Comparison of ENCODE assay signal across 20 cellular contexts in genomic region chr19:2527171-2527570, GRCh38. TPM values are rescaled to one million over a fixed set of nuclear protein-coding genes. Genes with fewer than 3 reads are reported as not detected.
DNase-seq lines count a peak whose midpoint lies in the region; ATAC-seq and TF ChIP-seq lines count a peak whose summit lies in the region.
"Had no signal": no experiment of that assay in that cellular context is flagged by ENCODE, and none has a peak within 500 bp of the region (broad histone marks: within the 10 kb centered on the region; RNA-seq: fewer than 3 reads in every experiment).

No MANE protein-coding gene starts in this region.

- H3K4me1 Mint-ChIP-seq in H9 (peaks cover 6 to 21% of the 10 kb centered on the region in 2 experiments; a peak in 3 of 4 replicates), activated B cell treated with CpG ODN at 0.5 μM for 24 hours (peaks cover 14% of the 10 kb centered on the region)

- H3K18ac ChIP-seq in H9 (ENCODE audit: insufficient read length, low read depth, low read length): no peak overlapping the region
- H3K18ac ChIP-seq in trophoblast cell (ENCODE audit: low read length): peak overlapping the region; percentile 90

- peaks cover 4% of the 10 kb centered on the region for H3K9me3 ChIP-seq in BLaER1
- H3K9me3 ChIP-seq in H9 (ENCODE audit: control insufficient read depth, low read depth, low read length): no peaks in the 10 kb centered on the region
- peaks cover 3% of the 10 kb centered on the region for H3K9me3 ChIP-seq in trophoblast cell (ENCODE audit: insufficient read depth, low read depth, low read length)
- H3K9me3 ChIP-seq in stomach: no peaks in the 10 kb centered on the region
- H3K9me3 ChIP-seq: Peyer's patch had no signal

- H4K5ac ChIP-seq in H9 (ENCODE audit: insufficient read length, low read depth, low read length): no peak overlapping the region

- no peak overlapping the region for H3T11ph ChIP-seq in H9 (ENCODE audit: low read length)

- H3K36me3 ChIP-seq in BLaER1 (peaks cover 7% of the 10 kb centered on the region; the same call in 1 of the 2 replicates), trophoblast cell (ENCODE audit: control insufficient read depth in 1 of 2, insufficient read depth in 2 of 2, low read length in 2 of 2) (peaks cover 0 to 3% of the 10 kb centered on the region in 2 experiments), stomach (no peaks in the 10 kb centered on the region)
- H3K36me3 ChIP-seq: Peyer's patch had no signal

- H4K12ac ChIP-seq in trophoblast cell (ENCODE audit: low read depth, low read length): no peak overlapping the region

- H2BK120ac ChIP-seq in H9 (ENCODE audit: low read depth, low read length, poor library complexity, severe bottlenecking) (no peak overlapping the region), trophoblast cell (ENCODE audit: insufficient read depth, low read length, poor library complexity) (peak overlapping the region; percentile 88)

- H3K56ac ChIP-seq in H9 (ENCODE audit: insufficient read length, low read depth, low read length): no peak overlapping the region

- no peak overlapping the region for H2AK5ac ChIP-seq in H9 (ENCODE audit: insufficient read length, low read length)
- peak overlapping the region; percentile 93 for H2AK5ac ChIP-seq in trophoblast cell (ENCODE audit: low read length)

- WGBS in H9 (ENCODE audit: extremely low coverage, insufficient read length, low lambda C conversion rate): no CpG with 5 or more reads among the region's 14 CpGs
- no CpG with 5 or more reads among the region's 14 CpGs for WGBS in trophoblast cell (ENCODE audit: extremely low coverage, insufficient coverage, insufficient read length)
- WGBS in stomach, 5 donors: 74 to 84% (median 81%) methylated on average over 11 to 14 of the region's 14 CpGs

- H2BK15ac ChIP-seq in H9 (ENCODE audit: low read depth, low read length): no peak overlapping the region

- H3K4me3 Mint-ChIP-seq in H9: no peak overlapping the region; a peak in 1 of 5 replicates
- no peak overlapping the region for H3K4me3 Mint-ChIP-seq in activated B cell treated with CpG ODN at 0.5 μM for 24 hours
- H3K4me3 Mint-ChIP-seq: CD8-positive, alpha-beta T cell had no signal

- ATAC-seq in activated B cell treated with CpG ODN at 0.5 μM for 24 hours (ENCODE audit: low read depth) (no peak), GM19452 (IDR thresholded peaks at IDR 0.05; ENCODE audit: unreplicated experiment) (no peak), GM18873 (IDR thresholded peaks at IDR 0.05; ENCODE audit: low FRiP score, unreplicated experiment) (no peak)
- ATAC-seq: CD8-positive, alpha-beta T cell had no signal

- H3K9me3 Mint-ChIP-seq in H9 (peaks cover 0 to 2% of the 10 kb centered on the region in 2 experiments; a peak in 1 of 5 replicates), activated B cell treated with CpG ODN at 0.5 μM for 24 hours (peaks cover under 1% of the 10 kb centered on the region)
- H3K9me3 Mint-ChIP-seq: CD8-positive, alpha-beta T cell had no signal

- no peaks in the 10 kb centered on the region for H3K23me2 ChIP-seq in H9 (ENCODE audit: insufficient read length, low read depth, low read length, poor library complexity, severe bottlenecking)

- no peak overlapping the region for H2AFZ ChIP-seq in H9 (ENCODE audit: low read length)
- H2AFZ ChIP-seq in trophoblast cell (ENCODE audit: insufficient read depth, low read length, poor library complexity): peak overlapping the region; percentile 30

- H3K79me2 ChIP-seq in H9 (ENCODE audit: insufficient read depth, low read length) (no peaks in the 10 kb centered on the region), trophoblast cell (ENCODE audit: control insufficient read depth, insufficient read depth, low read length, poor library complexity) (peaks cover 5% of the 10 kb centered on the region)

- H2BK12ac ChIP-seq in H9 (ENCODE audit: insufficient read length, low read depth, low read length): no peak overlapping the region
- peak overlapping the region; percentile 99 for H2BK12ac ChIP-seq in trophoblast cell (ENCODE audit: low read length)

- intact Hi-C loops in activated B cell treated with CpG ODN at 0.5 μM for 24 hours (cut with micrococcal nuclease): no loop called here
- intact Hi-C loops in stomach (cut with DNase I; ENCODE audit: low total_unique reads): no loop called here

- H4K91ac ChIP-seq in H9 (ENCODE audit: insufficient read length, low read depth, low read length) (no peak overlapping the region), trophoblast cell (ENCODE audit: low read depth, low read length) (peak overlapping the region; percentile 85)

- H2BK5ac ChIP-seq in H9 (ENCODE audit: insufficient read length, low read length) (no peak overlapping the region), trophoblast cell (ENCODE audit: low read depth, low read length, poor library complexity) (peak overlapping the region; percentile 63)

- CTCF ChIA-PET in activated B cell treated with CpG ODN at 0.5 μM for 24 hours (lab: Charles Lee): no interaction called here

- H3K9ac ChIP-seq in BLaER1: no peak overlapping the region
- H3K9ac ChIP-seq in H9 (ENCODE audit: extremely low read depth, insufficient read length, low read length): no peak overlapping the region
- no peak overlapping the region for H3K9ac ChIP-seq in trophoblast cell (ENCODE audit: low read length)

- POLR2A ChIA-PET in activated B cell treated with CpG ODN at 0.5 μM for 24 hours (lab: Charles Lee): no interaction called here

- no peaks in the 10 kb centered on the region for H3K36me3 Mint-ChIP-seq in H9 (ENCODE audit: insufficient read depth in 1 of 3, low read depth in 3 of 3)
- peaks cover 23% of the 10 kb centered on the region for H3K36me3 Mint-ChIP-seq in activated B cell treated with CpG ODN at 0.5 μM for 24 hours (ENCODE audit: low read depth)
- H3K36me3 Mint-ChIP-seq: CD8-positive, alpha-beta T cell had no signal

- TF ChIP-seq POLR2A in stomach (IDR thresholded peaks at IDR 0.05): no peak

- H3K27ac ChIP-seq in BLaER1: peak overlapping the region; percentile 30; the same call in 1 of the 2 replicates
- H3K27ac ChIP-seq in H9 (ENCODE audit: insufficient read length, low read depth, low read length): no peak overlapping the region
- peak overlapping the region; percentile 21 for H3K27ac ChIP-seq in trophoblast cell (ENCODE audit: low read depth, low read length)
- no peak overlapping the region for H3K27ac ChIP-seq in stomach
- H3K27ac ChIP-seq: Peyer's patch had no signal

- H3K79me1 ChIP-seq in H9 (ENCODE audit: insufficient read depth, low read depth, low read length, poor library complexity, severe bottlenecking) (no peaks in the 10 kb centered on the region), trophoblast cell (ENCODE audit: low read length) (peaks cover 36% of the 10 kb centered on the region)

- H4K8ac ChIP-seq in H9 (replicated peaks; ENCODE audit: insufficient read length, low read depth, low read length) (no peak overlapping the region), trophoblast cell (ENCODE audit: low read depth, low read length) (peak overlapping the region; percentile 81)

- peak overlapping the region in 2 of 3 experiments; percentile 44 to 69; a peak in 2 of 7 replicates for H3K27ac Mint-ChIP-seq in H9
- H3K27ac Mint-ChIP-seq in activated B cell treated with CpG ODN at 0.5 μM for 24 hours: peak overlapping the region; percentile 18
- H3K27ac Mint-ChIP-seq: CD8-positive, alpha-beta T cell had no signal

- H4K20me1 ChIP-seq in BLaER1 (peaks cover 63% of the 10 kb centered on the region), H9 (ENCODE audit: control insufficient read depth, insufficient read depth, insufficient read length) (peaks cover 4% of the 10 kb centered on the region)

- peaks cover 82% of the 10 kb centered on the region for H3K4me1 ChIP-seq in BLaER1
- H3K4me1 ChIP-seq in H9 (ENCODE audit: insufficient read depth, low read length): peaks cover 2% of the 10 kb centered on the region; the same call in 1 of the 2 replicates
- peaks cover 36 to 39% of the 10 kb centered on the region in 2 experiments for H3K4me1 ChIP-seq in trophoblast cell (ENCODE audit: control insufficient read depth in 1 of 2, insufficient read depth in 2 of 2, low read length in 2 of 2)
- peaks cover 4 to 27% (median 20%) of the 10 kb centered on the region in 4 donors for H3K4me1 ChIP-seq in stomach

- H3K27me3 ChIP-seq in BLaER1 (no peaks in the 10 kb centered on the region), H9 (ENCODE audit: insufficient read depth, low read length) (no peaks in the 10 kb centered on the region), trophoblast cell (ENCODE audit: insufficient read depth, low read length) (no peaks in the 10 kb centered on the region), stomach (no peaks in the 10 kb centered on the region)
- H3K27me3 ChIP-seq: Peyer's patch had no signal

- TF ChIP-seq CTCF in H9 (conservative IDR thresholded peaks at IDR 0.05) (no peak), activated B cell treated with CpG ODN at 0.5 μM for 24 hours (IDR thresholded peaks at IDR 0.05) (no peak), stomach (IDR thresholded peaks at IDR 0.05) (no peak)

- H3K14ac ChIP-seq in H9 (ENCODE audit: insufficient read depth, low read length) (no peak overlapping the region), trophoblast cell (ENCODE audit: low read length) (peak overlapping the region; percentile 80)

- H2BK20ac ChIP-seq in H9 (ENCODE audit: low read depth, low read length, poor library complexity, severe bottlenecking): no peak overlapping the region

- H3K27me3 Mint-ChIP-seq in H9 (ENCODE audit: low read depth) (no peaks in the 10 kb centered on the region), activated B cell treated with CpG ODN at 0.5 μM for 24 hours (no peaks in the 10 kb centered on the region)

- TF ChIP-seq EP300 in stomach (IDR thresholded peaks at IDR 0.05): no peak

- peak overlapping the region; percentile 52 for H3K4me2 ChIP-seq in BLaER1
- H3K4me2 ChIP-seq in H9 (ENCODE audit: insufficient read depth, insufficient read length, low read length): no peak overlapping the region
- H3K4me2 ChIP-seq in trophoblast cell (ENCODE audit: low read length): no peak overlapping the region

- H3K23ac ChIP-seq in H9 (ENCODE audit: insufficient read length, low read depth, low read length): no peak overlapping the region
- no peak overlapping the region for H3K23ac ChIP-seq in trophoblast cell (ENCODE audit: low read length)

- H3K4ac ChIP-seq in H9 (ENCODE audit: low read depth, low read length): no peak overlapping the region
- peak overlapping the region; percentile 88 for H3K4ac ChIP-seq in trophoblast cell (ENCODE audit: low read depth, low read length)

- H3K4me3 ChIP-seq in BLaER1 (no peak overlapping the region), trophoblast cell (ENCODE audit: low read depth, low read length) (no peak overlapping the region), stomach (no peak overlapping the region)
- H3K4me3 ChIP-seq: Peyer's patch had no signal

- no peak for DNase-seq in H9
- DNase-seq in activated B cell treated with CpG ODN at 0.5 μM for 24 hours: no peak
- no peak for DNase-seq in trophoblast cell
- DNase-seq in stomach: no peak
- DNase-seq: ACHN; AML-193; CD8-positive, alpha-beta T cell; DMS79; Karpas-422; MM.1S; NCI-H1092 treated with DMSO at 0.1 percent for 48 hours; NCI-H1694; NCI-H2107; NCI-H2227 treated with DMSO at 0.1 percent for 48 hours; NCI-H524; Peyer's patch; SIG-M5 had no signal

RNA-seq across cellular contexts. Expression of gene GADD45B, which starts 51.2 kb away (rescaled TPM):
- total RNA-seq in H9 (2021) (13.5 and 16.2 TPM in 2 replicates), activated B cell treated with CpG ODN at 0.5 μM for 24 hours (291 and 302 TPM in 2 replicates), stomach (100 to 1,000 TPM in 1 of 5 donors, 10 to 100 TPM in 4; 61.6 to 588 (median 91.0) TPM)
- polyA plus RNA-seq in trophoblast cell (2013): 89.4 and 93.2 TPM in 2 replicates
- 10 to 100 TPM; 52.9 to 92.1 (median 53.8) TPM for polyA plus RNA-seq in stomach

Comparison
In these comparisons a context has a peak if more than half of its experiments do, and no peak if none do; other contexts are left out.
1. H3K27ac ChIP-seq: peak in BLaER1 (single experiment) and trophoblast cell (single experiment); none in H9 (single experiment) and stomach (0 of 5).